2 cellular contexts compared by ENCODE assay signal in the genomic region with DNA sequence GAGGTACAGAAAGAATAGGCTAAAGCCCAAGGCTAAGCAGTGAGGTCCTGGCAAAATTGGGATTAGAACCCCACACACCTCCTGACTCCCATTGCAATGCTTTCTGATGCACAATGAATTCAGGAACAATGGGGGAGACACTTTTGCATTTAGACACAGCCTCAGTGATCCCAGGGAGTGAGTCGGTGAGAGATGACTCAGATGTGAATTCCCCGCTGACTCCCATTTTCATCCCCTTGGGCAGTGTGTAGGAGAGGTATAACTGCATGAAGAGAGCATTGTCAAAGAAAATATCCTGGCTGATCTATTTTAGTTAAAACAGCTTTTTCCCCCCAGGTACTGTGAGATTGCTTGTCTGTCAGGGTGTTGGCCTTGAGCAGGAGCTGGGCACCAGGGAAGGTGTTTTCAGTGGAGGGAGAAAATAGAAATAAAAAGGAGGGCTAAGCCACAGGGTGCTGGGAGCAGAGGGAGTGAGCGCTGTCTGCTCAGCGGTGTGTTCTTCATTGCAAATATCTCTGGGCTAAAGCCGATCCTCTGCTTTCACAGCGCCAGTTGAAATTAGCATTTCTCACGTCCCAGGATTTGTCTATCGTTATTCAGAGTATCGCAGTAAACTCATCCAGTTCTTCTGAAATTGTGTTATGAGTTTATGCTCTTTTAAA.
TF ChIP-seq lines count a peak whose summit lies in the region.

No MANE protein-coding gene starts in this region.

TF ChIP-seq in H1, 55 proteins besides CTCF, POLR2A, EP300 and RAD21:
- no peak for TF ChIP-seq CHD1 (IDR thresholded peaks at IDR 0.05; ENCODE audit: low read depth, low read length)
- peak; percentile 23; the same call in 1 of the 2 replicates for TF ChIP-seq JUND (IDR thresholded peaks at IDR 0.05; ENCODE audit: low read length)
- TF ChIP-seq, protein P1, sequence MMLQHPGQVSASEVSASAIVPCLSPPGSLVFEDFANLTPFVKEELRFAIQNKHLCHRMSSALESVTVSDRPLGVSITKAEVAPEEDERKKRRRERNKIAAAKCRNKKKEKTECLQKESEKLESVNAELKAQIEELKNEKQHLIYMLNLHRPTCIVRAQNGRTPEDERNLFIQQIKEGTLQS (IDR thresholded peaks at IDR 0.05; ENCODE audit: insufficient read depth, low read depth, low read length): no peak
- TF ChIP-seq SUZ12 (IDR thresholded peaks at IDR 0.05; ENCODE audit: low read length): 0 out of 2 replicates have a peak, but pooled peaks have one; percentile 41
- TF ChIP-seq SIN3A (conservative IDR thresholded peaks at IDR 0.05 in 1 of 2, IDR thresholded peaks at IDR 0.05 in 1 of 2; ENCODE audit: low read depth in 1 of 2, low read length in 2 of 2): no peak
- no peak for TF ChIP-seq ASH2L (IDR thresholded peaks at IDR 0.05; ENCODE audit: low read length)
- TF ChIP-seq BCL11A (IDR thresholded peaks at IDR 0.05; ENCODE audit: low read depth in 2 of 2, low read length in 2 of 2): no peak
- no peak for TF ChIP-seq BRCA1 (IDR thresholded peaks at IDR 0.05; ENCODE audit: low read depth, low read length)
TF ChIP-seq in H1: peak in this region for 2.

TF ChIP-seq in GM12891, 5 proteins besides CTCF, POLR2A, EP300 and RAD21:
- TF ChIP-seq POU2F2 (IDR thresholded peaks at IDR 0.05; ENCODE audit: low read depth, low read length) (no peak), PAX5 (IDR thresholded peaks at IDR 0.05; ENCODE audit: insufficient read depth, low read length, severe bottlenecking) (no peak), POLR2AphosphoS5 (IDR thresholded peaks at IDR 0.05; ENCODE audit: low read depth, low read length) (no peak), SPI1 (IDR thresholded peaks at IDR 0.05; ENCODE audit: low read depth, low read length) (no peak), TAF1 (IDR thresholded peaks at IDR 0.05; ENCODE audit: low read depth, low read length) (no peak)
